12 cellular contexts compared by ENCODE assay signal in genomic region chr14:87628129-87628528, GRCh38.
DNase-seq lines count a peak whose midpoint lies in the region; ATAC-seq, FAIRE-seq and TF ChIP-seq lines count a peak whose summit lies in the region.
"Had no signal": no experiment of that assay in that cellular context is flagged by ENCODE, and none has a peak within 500 bp of the region (broad histone marks: within the 10 kb centered on the region; RNA-seq: fewer than 3 reads in every experiment).

No MANE protein-coding gene starts in this region.

- intact Hi-C loops in mucosa of descending colon (cut with DNase I, micrococcal nuclease): no loop called here

- peaks cover 32% of the 10 kb centered on the region for H3K9me3 ChIP-seq in mucosa of descending colon

- peak; percentile 34 for ATAC-seq in mucosa of descending colon
- no peak for ATAC-seq in GM19452 (IDR thresholded peaks at IDR 0.05; ENCODE audit: unreplicated experiment)
- ATAC-seq in left lobe of liver: no peak

- H3K4me3 ChIP-seq in epithelial cell of proximal tubule (ENCODE audit: low read depth, low read length) (no peak overlapping the region), mucosa of descending colon (no peak overlapping the region)

- TF ChIP-seq CTCF in epithelial cell of proximal tubule (conservative IDR thresholded peaks at IDR 0.05; ENCODE audit: low read depth, low read length) (no peak), mucosa of descending colon (IDR thresholded peaks at IDR 0.05) (no peak)

- H3K4me1 ChIP-seq in mucosa of descending colon (ENCODE audit: low read depth): no peaks in the 10 kb centered on the region

- FAIRE-seq in frontal cortex (lab: Jason Lieb, UNC): no peak

- DNase-seq in AG20443 (ENCODE audit: low spot score) (peak; percentile 61), MV-4-11 (lab: John Stamatoyannopoulos, UW) (peak; percentile 99), epithelial cell of proximal tubule (ENCODE audit: low read depth) (peak; percentile 23), mucosa of descending colon (peak in 1 of 3 donors; percentile 20), NCI-H524 treated with DMSO at 0.1 percent for 48 hours (lab: John Stamatoyannopoulos, UW) (no peak), left lobe of liver (ENCODE audit: low spot score) (no peak), frontal cortex (ENCODE audit: low spot score in 2 of 2) (no peak)
- DNase-seq: activated CD4-positive, alpha-beta memory T cell treated with anti-CD3 and anti-CD28 coated beads for 36 hours; Calu3; occipital lobe; RPMI8226 had no signal

- no peaks in the 10 kb centered on the region for H3K36me3 ChIP-seq in mucosa of descending colon (ENCODE audit: low read depth)

Comparison
In these comparisons a context has a peak if more than half of its experiments do, and no peak if none do; other contexts are left out.
1. DNase-seq: peak in AG20443 (single experiment), MV-4-11 (single experiment) and epithelial cell of proximal tubule (single experiment); none in NCI-H524 treated with DMSO at 0.1 percent for 48 hours (single experiment), left lobe of liver (single experiment) and frontal cortex (0 of 2).